Comparison of ENCODE assay signal across 8 cellular contexts in genomic region chr6:41939091-41939847, GRCh38. TPM values are rescaled to one million over a fixed set of nuclear protein-coding genes. Genes with fewer than 3 reads are reported as not detected.
DNase-seq lines count a peak whose midpoint lies in the region; FAIRE-seq and TF ChIP-seq lines count a peak whose summit lies in the region.

No MANE protein-coding gene starts in this region.

- no peak for TF ChIP-seq POLR2A in GM12891 (IDR thresholded peaks at IDR 0.05; ENCODE audit: low read depth, low read length)

- FAIRE-seq in GM12891 (lab: Jason Lieb, UNC), result no peak

- CTCF ChIA-PET in HEK293T (lab: Yijun Ruan, JAX), result interaction anchor here (0.6 to 1.3 kb wide), 9 partner anchors 9 to 152 kb away, joined by 3 to 6 read pairs (median 4); partner anchors contain the start of genes BYSL, MED20 and TOMM6

- DNase-seq in CMK (ENCODE audit: low read depth), result peak; percentile 96
- DNase-seq in NCI-H226, result peak; percentile 62
- DNase-seq in amygdala (lab: John Stamatoyannopoulos, UW), result peak in 29 of 56 donors; percentile 2 to 53 (median 23)
- peak; percentile 64 for DNase-seq in iPS-NIHi11 (ENCODE audit: low spot score)
- peak; percentile 11 for DNase-seq in stimulated activated CD8-positive, alpha-beta memory T cell treated with anti-CD3 and anti-CD28 coated beads, Interleukin-12 subunit alpha, Interleukin-12 subunit beta, amount 100 ng/mL, for 4 hours (ENCODE audit: low read depth)
- no peak for DNase-seq in GM12891 (ENCODE audit: insufficient read length, low spot score)
- DNase-seq in HEK293T (ENCODE audit: extremely low spot score), result no peak
- no peak for DNase-seq in NCI-H69 (lab: John Stamatoyannopoulos, UW)

- POLR2A ChIA-PET in HEK293T (lab: Yijun Ruan, JAX), result interaction anchor here (0.6 to 7.8 kb wide), 6 partner anchors 11 to 1430 kb away, joined by 3 to 54 read pairs (median 6); partner anchors contain the start of genes BYSL, MED20, TAF8 and USP49

TF ChIP-seq in GM12891, 5 proteins besides CTCF, POLR2A, EP300 and RAD21:
- no peak for TF ChIP-seq PAX5 (IDR thresholded peaks at IDR 0.05; ENCODE audit: insufficient read depth, low read length, severe bottlenecking)
- no peak for TF ChIP-seq SPI1 (IDR thresholded peaks at IDR 0.05; ENCODE audit: low read depth, low read length)
- no peak for TF ChIP-seq POLR2AphosphoS5 (IDR thresholded peaks at IDR 0.05; ENCODE audit: low read depth, low read length)
- TF ChIP-seq POU2F2 (IDR thresholded peaks at IDR 0.05; ENCODE audit: low read depth, low read length), result no peak
- no peak for TF ChIP-seq TAF1 (IDR thresholded peaks at IDR 0.05; ENCODE audit: low read depth, low read length)
TF ChIP-seq in GM12891: peak in this region for 0.

TF ChIP-seq in HEK293T, 16 proteins besides CTCF, POLR2A, EP300 and RAD21:
- TF ChIP-seq FOXK2 (IDR thresholded peaks at IDR 0.05) (no peak), ELF4 (IDR thresholded peaks at IDR 0.05) (no peak), HDGF (IDR thresholded peaks at IDR 0.05; ENCODE audit: borderline replicate concordance) (no peak), ZNF384 (IDR thresholded peaks at IDR 0.05) (no peak), FOXA1 (IDR thresholded peaks at IDR 0.05) (no peak), ARNT (IDR thresholded peaks at IDR 0.05) (no peak), BHLHE40 (IDR thresholded peaks at IDR 0.05; ENCODE audit: borderline replicate concordance) (no peak), FOXM1 (IDR thresholded peaks at IDR 0.05; ENCODE audit: borderline replicate concordance) (no peak), TARDBP (IDR thresholded peaks at IDR 0.05) (no peak), L3MBTL2 (conservative IDR thresholded peaks at IDR 0.05) (no peak)

RNA-seq across cellular contexts. Expression of gene CCND3, which starts 2.3 kb away (rescaled TPM):
- polyA plus RNA-seq in GM12891 (2012; ENCODE audit: low read depth, missing spikeins), result 42.6 TPM

RNA-seq across cellular contexts. Expression of gene BYSL, which starts 18.0 kb away (rescaled TPM):
- 19.1 TPM for polyA plus RNA-seq in GM12891 (2012; ENCODE audit: low read depth, missing spikeins)

RNA-seq across cellular contexts. Expression of gene MED20, which starts 18.3 kb away (rescaled TPM):
- 7.1 TPM for polyA plus RNA-seq in GM12891 (2012; ENCODE audit: low read depth, missing spikeins)

RNA-seq across cellular contexts. Expression of gene USP49, which starts 44.1 kb away (rescaled TPM):
- 4.0 TPM for polyA plus RNA-seq in GM12891 (2012; ENCODE audit: low read depth, missing spikeins)

Comparison
In these comparisons a context has a peak if more than half of its experiments do, and no peak if none do; other contexts are left out.
1. DNase-seq: peak in CMK (single experiment), NCI-H226 (single experiment), amygdala (29 of 56), iPS-NIHi11 (single experiment) and stimulated activated CD8-positive, alpha-beta memory T cell treated with anti-CD3 and anti-CD28 coated beads, Interleukin-12 subunit alpha, Interleukin-12 subunit beta, amount 100 ng/mL, for 4 hours (single experiment); none in GM12891 (single experiment), HEK293T (single experiment) and NCI-H69 (single experiment).